ENCODE assay signal across 12 cellular contexts in genomic region chr11:131658952-131659351, GRCh38.
DNase-seq lines count a peak whose midpoint lies in the region; ATAC-seq, FAIRE-seq and TF ChIP-seq lines count a peak whose summit lies in the region.
"Had no signal": no experiment of that assay in that cellular context is flagged by ENCODE, and none has a peak within 500 bp of the region (broad histone marks: within the 10 kb centered on the region; RNA-seq: fewer than 3 reads in every experiment).

No MANE protein-coding gene starts in this region.

- H3K23ac ChIP-seq in mesendoderm (ENCODE audit: low read length), result no peak overlapping the region

- H3K4me1 ChIP-seq in mesendoderm (ENCODE audit: control insufficient read depth, low read depth, low read length) (peaks cover 31% of the 10 kb centered on the region), MM.1S (ENCODE audit: low read length) (no peaks in the 10 kb centered on the region)

- H3F3A ChIP-seq in MM.1S (ENCODE audit: insufficient read depth, low read length), result no peaks in the 10 kb centered on the region

- no peak overlapping the region for H3K4ac ChIP-seq in mesendoderm (ENCODE audit: low read depth, low read length)

- peak; percentile 92 for ATAC-seq in GM18858 (IDR thresholded peaks at IDR 0.05; ENCODE audit: unreplicated experiment)
- peak; percentile 67 for ATAC-seq in HG02623 (IDR thresholded peaks at IDR 0.05; ENCODE audit: unreplicated experiment)

- H3K18ac ChIP-seq in mesendoderm (ENCODE audit: low read length), result no peak overlapping the region

- H4K20me1 ChIP-seq in MM.1S (ENCODE audit: insufficient read depth, low read length), result no peaks in the 10 kb centered on the region

- H3K56ac ChIP-seq in mesendoderm (ENCODE audit: low read length), result no peak overlapping the region

- no peak overlapping the region for H2BK15ac ChIP-seq in mesendoderm (replicated peaks; ENCODE audit: low read depth)

- H3K36me3 ChIP-seq in mesendoderm (ENCODE audit: control insufficient read depth, insufficient read depth, low read length), result no peaks in the 10 kb centered on the region
- no peaks in the 10 kb centered on the region for H3K36me3 ChIP-seq in MM.1S (replicated peaks; ENCODE audit: insufficient read depth, low read length)

- WGBS in mesendoderm (ENCODE audit: extremely low coverage, insufficient coverage, low lambda C conversion rate), result no CpG with 5 or more reads among the region's 2 CpGs

- H3K4me3 ChIP-seq in mesendoderm (ENCODE audit: low read length) (no peak overlapping the region), MM.1S (ENCODE audit: low read length) (no peak overlapping the region)

- no peak overlapping the region for H4K8ac ChIP-seq in mesendoderm (ENCODE audit: low read depth, low read length)

- H3K79me2 ChIP-seq in mesendoderm (ENCODE audit: control insufficient read depth, insufficient read depth, low read length), result no peaks in the 10 kb centered on the region
- no peaks in the 10 kb centered on the region for H3K79me2 ChIP-seq in MM.1S (ENCODE audit: low read length)

- no peak overlapping the region for H3K4me2 ChIP-seq in mesendoderm (ENCODE audit: low read length)
- no peak overlapping the region for H3K4me2 ChIP-seq in MM.1S (ENCODE audit: low read depth, low read length)

- H3K27me3 ChIP-seq in mesendoderm (ENCODE audit: insufficient read depth, low read length, poor library complexity) (no peaks in the 10 kb centered on the region), MM.1S (replicated peaks; ENCODE audit: insufficient read depth, low read length) (no peaks in the 10 kb centered on the region)

- H3K27ac ChIP-seq in mesendoderm (ENCODE audit: low read depth, low read length), result no peak overlapping the region
- no peak overlapping the region for H3K27ac ChIP-seq in MM.1S (ENCODE audit: low read length)

- no peak overlapping the region for H2BK120ac ChIP-seq in mesendoderm (ENCODE audit: low read depth, low read length)

- TF ChIP-seq CTCF in MM.1S (IDR thresholded peaks at IDR 0.05; ENCODE audit: low read length), result no peak

- H3K9me3 ChIP-seq in MM.1S (replicated peaks; ENCODE audit: insufficient read depth, low read length), result no peaks in the 10 kb centered on the region

- no peak for FAIRE-seq in frontal cortex (lab: Jason Lieb, UNC)
- FAIRE-seq: GM18507, small intestine had no signal

- H3K79me1 ChIP-seq in mesendoderm (ENCODE audit: low read length), result no peaks in the 10 kb centered on the region

- no peak overlapping the region for H4K5ac ChIP-seq in mesendoderm (ENCODE audit: low read length)

- no peak overlapping the region for H2AK5ac ChIP-seq in mesendoderm (ENCODE audit: low read length)

- DNase-seq in HT1080 (ENCODE audit: low read depth) (peak; percentile 20), mesendoderm (no peak), MM.1S (no peak), HT-29 (ENCODE audit: low spot score) (no peak), frontal cortex (ENCODE audit: low spot score in 2 of 2) (no peak), T-helper 9 cell (no peak)
- DNase-seq: activated CD8-positive, alpha-beta memory T cell treated with anti-CD3 and anti-CD28 coated beads, Interleukin-2, amount 50 U/mL, for 4 hours; small intestine; T-helper 2 cell had no signal

- H3K9ac ChIP-seq in mesendoderm (ENCODE audit: low read length) (no peak overlapping the region), MM.1S (ENCODE audit: low read length) (no peak overlapping the region)

- no peaks in the 10 kb centered on the region for H3K9me2 ChIP-seq in MM.1S (replicated peaks; ENCODE audit: insufficient read depth, low read length)

- no peak overlapping the region for H2AFZ ChIP-seq in MM.1S (ENCODE audit: low read length)

- H2BK5ac ChIP-seq in mesendoderm (ENCODE audit: low read length), result peak overlapping the region; percentile 13
